9 cellular contexts compared by ENCODE assay signal in the genomic region with DNA sequence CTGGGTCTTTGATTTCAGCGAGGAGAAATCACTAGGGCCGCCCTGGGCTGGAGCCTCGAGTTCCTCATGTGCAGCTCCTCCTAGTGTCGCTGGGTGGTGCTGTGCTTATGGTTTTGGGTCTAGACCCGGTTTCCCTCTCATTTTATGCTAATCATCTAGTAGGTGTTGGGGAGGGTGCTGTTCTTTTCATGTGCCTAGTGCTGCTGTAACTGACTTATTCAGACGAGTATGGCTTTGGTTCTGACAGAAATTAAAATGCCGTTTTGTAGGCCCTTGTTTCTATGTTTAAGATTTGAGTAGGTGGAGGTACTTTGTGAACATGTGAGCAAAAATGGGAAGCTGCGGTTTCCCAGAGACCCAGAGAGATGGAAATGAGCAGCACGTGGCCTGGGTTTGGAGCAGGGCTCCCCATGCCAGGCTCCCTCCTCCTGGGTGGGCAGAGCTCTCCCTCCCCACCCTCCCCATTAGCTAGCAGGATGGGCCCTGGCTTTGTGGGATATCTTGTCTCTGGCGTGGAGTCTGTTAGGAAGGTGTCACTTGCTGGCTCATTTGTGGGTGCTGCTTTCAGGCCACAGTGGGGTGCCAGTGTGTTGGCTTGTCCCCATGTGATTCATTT.
DNase-seq lines count a peak whose midpoint lies in the region; ATAC-seq and TF ChIP-seq lines count a peak whose summit lies in the region.
"Had no signal": no experiment of that assay in that cellular context is flagged by ENCODE, and none has a peak within 500 bp of the region (broad histone marks: within the 10 kb centered on the region; RNA-seq: fewer than 3 reads in every experiment).

No MANE protein-coding gene starts in this region.

- peaks cover 19% of the 10 kb centered on the region for H3K4me1 Mint-ChIP-seq in activated CD4-positive, alpha-beta T cell treated with anti-CD3 and anti-CD28 coated beads, Interleukin-2, amount 10 ng/mL, durations not matched to agents 24 days and 14 days
- H3K4me1 Mint-ChIP-seq in memory B cell = peaks cover 12% of the 10 kb centered on the region

- H3K4me3 Mint-ChIP-seq in activated CD4-positive, alpha-beta T cell treated with anti-CD3 and anti-CD28 coated beads, Interleukin-2, amount 10 ng/mL, durations not matched to agents 24 days and 14 days = no peak overlapping the region
- H3K4me3 Mint-ChIP-seq in memory B cell = peak overlapping the region; percentile 72

- H3K36me3 Mint-ChIP-seq in activated CD4-positive, alpha-beta T cell treated with anti-CD3 and anti-CD28 coated beads, Interleukin-2, amount 10 ng/mL, durations not matched to agents 24 days and 14 days (ENCODE audit: low read depth) = peaks cover 36% of the 10 kb centered on the region
- peaks cover 19% of the 10 kb centered on the region for H3K36me3 Mint-ChIP-seq in memory B cell

- intact Hi-C loops in activated CD4-positive, alpha-beta T cell treated with anti-CD3 and anti-CD28 coated beads, Interleukin-2, amount 10 ng/mL, durations not matched to agents 24 days and 14 days (cut with micrococcal nuclease) = loop anchor here (1.0 to 10.0 kb wide), 3 partner anchors 78 to 891 kb away; no protein-coding TSS in a partner anchor

- DNase-seq in NCI-H2196 (lab: John Stamatoyannopoulos, UW; ENCODE audit: unreplicated experiment) = peak; percentile 45
- peak; percentile 82 for DNase-seq in activated CD4-positive, alpha-beta T cell treated with anti-CD3 and anti-CD28 coated beads, Interleukin-2, amount 10 ng/mL, durations not matched to agents 24 days and 14 days
- peak; percentile 14 to 71 for DNase-seq in dermis microvascular lymphatic vessel endothelial cell (ENCODE audit: low read depth in 2 of 2)
- DNase-seq in memory B cell (ENCODE audit: low spot score in 2 of 2) = peak; percentile 22 to 23
- DNase-seq in stimulated activated naive CD4-positive, alpha-beta T cell treated with Interleukin-2 at 50 U/mL for 16 hours (lab: John Stamatoyannopoulos, UW) = peak; percentile 49

- peak; percentile 86 for ATAC-seq in GM19023 (IDR thresholded peaks at IDR 0.05; ENCODE audit: unreplicated experiment)
- ATAC-seq in HG03135 (IDR thresholded peaks at IDR 0.05; ENCODE audit: unreplicated experiment) = peak; percentile 88
- ATAC-seq in memory B cell (ENCODE audit: low read depth) = peak; percentile 83

- no peaks in the 10 kb centered on the region for H3K9me3 Mint-ChIP-seq in activated CD4-positive, alpha-beta T cell treated with anti-CD3 and anti-CD28 coated beads, Interleukin-2, amount 10 ng/mL, durations not matched to agents 24 days and 14 days
- H3K9me3 Mint-ChIP-seq in memory B cell = no peaks in the 10 kb centered on the region

- TF ChIP-seq CTCF in C4-2B (conservative IDR thresholded peaks at IDR 0.05) = peak; percentile 95

- peak overlapping the region; percentile 57 for H3K27ac Mint-ChIP-seq in activated CD4-positive, alpha-beta T cell treated with anti-CD3 and anti-CD28 coated beads, Interleukin-2, amount 10 ng/mL, durations not matched to agents 24 days and 14 days
- no peak overlapping the region for H3K27ac Mint-ChIP-seq in memory B cell

- peak overlapping the region; percentile 64 for H3K27ac ChIP-seq in C4-2B
- H3K27ac ChIP-seq: suprapubic skin had no signal

- H3K27me3 Mint-ChIP-seq in activated CD4-positive, alpha-beta T cell treated with anti-CD3 and anti-CD28 coated beads, Interleukin-2, amount 10 ng/mL, durations not matched to agents 24 days and 14 days = no peaks in the 10 kb centered on the region
- H3K27me3 Mint-ChIP-seq in memory B cell = no peaks in the 10 kb centered on the region

Comparison
In these comparisons a context has a peak if more than half of its experiments do, and no peak if none do; other contexts are left out.
1. Peak in every context shown above with its lines: DNase-seq, ATAC-seq and H3K27ac ChIP-seq.
2. DNase-seq: peak in every context shown above with its lines; median percentile 82 in activated CD4-positive, alpha-beta T cell treated with anti-CD3 and anti-CD28 coated beads, Interleukin-2, amount 10 ng/mL, durations not matched to agents 24 days and 14 days; 49 in stimulated activated naive CD4-positive, alpha-beta T cell treated with Interleukin-2 at 50 U/mL for 16 hours; 45 in NCI-H2196; 42 in dermis microvascular lymphatic vessel endothelial cell; 22 in memory B cell.